22 cellular contexts compared by ENCODE assay signal in genomic region chr19:17156947-17157302, GRCh38. TPM values are rescaled to one million over a fixed set of nuclear protein-coding genes. Genes with fewer than 3 reads are reported as not detected.
DNase-seq lines count a peak whose midpoint lies in the region; ATAC-seq, FAIRE-seq and TF ChIP-seq lines count a peak whose summit lies in the region.
"Had no signal": no experiment of that assay in that cellular context is flagged by ENCODE, and none has a peak within 500 bp of the region (broad histone marks: within the 10 kb centered on the region; RNA-seq: fewer than 3 reads in every experiment).

No MANE protein-coding gene starts in this region.

- peaks cover 15% of the 10 kb centered on the region for H3K4me1 Mint-ChIP-seq in central memory CD8-positive, alpha-beta T cell
- no peaks in the 10 kb centered on the region for H3K4me1 Mint-ChIP-seq in nephron progenitor cell

- CTCF ChIA-PET in HepG2 (lab: Yijun Ruan, JAX; ENCODE audit: low intra/inter-chr PET ratio, low total read pairs): no interaction called here

- TF ChIP-seq POLR2A in right lobe of liver (IDR thresholded peaks at IDR 0.05) (no peak), HepG2 (IDR thresholded peaks at IDR 0.05; ENCODE audit: insufficient read depth in 1 of 2, low read depth in 2 of 2, low read length in 2 of 2) (no peak)

- TF ChIP-seq RAD21 in HepG2 (CRISPR knock-in tag; IDR thresholded peaks at IDR 0.05): no peak

- POLR2A ChIA-PET in HepG2 (lab: Yijun Ruan, JAX): no interaction called here

- in situ Hi-C loops in HepG2 (cut with HindIII; ENCODE audit: extremely low pct_ligation_motif_present, low pct_unique_long_range_greater_than_20kb): no loop called here

- no peak for FAIRE-seq in HepG2 (lab: Jason Lieb, UNC)
- FAIRE-seq: bronchial epithelial cell had no signal

- 75% methylated on average over 12 of the region's 12 CpGs for WGBS in right lobe of liver (ENCODE audit: insufficient coverage, low coverage, low lambda C conversion rate, missing lambda C conversion rate)
- WGBS in HepG2 (ENCODE audit: low lambda C conversion rate): 97% methylated on average over 12 of the region's 12 CpGs

- peaks cover 0 to 53% (median 18%) of the 10 kb centered on the region in 4 donors for H3K36me3 ChIP-seq in right lobe of liver
- H3K36me3 ChIP-seq in HepG2 (replicated peaks in 1 of 2; ENCODE audit: control insufficient read depth in 1 of 2, insufficient read depth in 2 of 2, low read length in 2 of 2): peaks cover 3 to 32% of the 10 kb centered on the region in 2 experiments; a peak in 3 of 5 replicates

- no peaks in the 10 kb centered on the region for H3K9me3 ChIP-seq in right lobe of liver
- no peaks in the 10 kb centered on the region for H3K9me3 ChIP-seq in HepG2 (ENCODE audit: low read length)
- H3K9me3 ChIP-seq: adrenal gland, gastroesophageal sphincter, Peyer's patch had no signal

- no peak overlapping the region for H3K9ac ChIP-seq in HepG2 (ENCODE audit: insufficient read depth, low read depth, low read length)

- no peaks in the 10 kb centered on the region for H3K9me3 Mint-ChIP-seq in central memory CD8-positive, alpha-beta T cell
- no peaks in the 10 kb centered on the region for H3K9me3 Mint-ChIP-seq in nephron progenitor cell
- H3K9me3 Mint-ChIP-seq: CD8-positive, alpha-beta T cell had no signal

- peak; percentile 52 to 68 (median 62) for ATAC-seq in right lobe of liver
- ATAC-seq in HepG2: no peak
- ATAC-seq in central memory CD8-positive, alpha-beta T cell (replicated peaks; ENCODE audit: extremely low read depth, poor library complexity, severe bottlenecking): no peak
- ATAC-seq in GM19467 (IDR thresholded peaks at IDR 0.05; ENCODE audit: unreplicated experiment): no peak
- ATAC-seq in left colon: no peak
- ATAC-seq: CD8-positive, alpha-beta T cell; gastroesophageal sphincter had no signal

- H3K27ac Mint-ChIP-seq in central memory CD8-positive, alpha-beta T cell (ENCODE audit: low read depth): peak overlapping the region; percentile 32
- H3K27ac Mint-ChIP-seq in nephron progenitor cell: peak overlapping the region; percentile 32
- H3K27ac Mint-ChIP-seq: CD8-positive, alpha-beta T cell had no signal

- no peaks in the 10 kb centered on the region for H3K27me3 Mint-ChIP-seq in central memory CD8-positive, alpha-beta T cell
- peaks cover 5% of the 10 kb centered on the region for H3K27me3 Mint-ChIP-seq in nephron progenitor cell (ENCODE audit: low read depth, poor library complexity)

- TF ChIP-seq EP300 in HepG2 (IDR thresholded peaks at IDR 0.05; ENCODE audit: low read depth in 2 of 2, low read length in 2 of 2) (no peak), HepG2 (CRISPR knock-in tag; IDR thresholded peaks at IDR 0.05; ENCODE audit: borderline replicate concordance) (no peak)

- H3K4me1 ChIP-seq in right lobe of liver (peaks cover 0 to 11% (median 0%) of the 10 kb centered on the region in 4 donors), HepG2 (ENCODE audit: insufficient read depth, low read length) (peaks cover 13% of the 10 kb centered on the region)
- H3K4me1 ChIP-seq: adrenal gland, gastroesophageal sphincter, Peyer's patch had no signal

- no peak overlapping the region for H2AFZ ChIP-seq in HepG2 (ENCODE audit: low read length)

- no peaks in the 10 kb centered on the region for H3K79me2 ChIP-seq in HepG2 (ENCODE audit: insufficient read depth, low read length)

- no peaks in the 10 kb centered on the region for H4K20me1 ChIP-seq in HepG2 (ENCODE audit: insufficient read depth, low read length)

- H3K36me3 Mint-ChIP-seq in central memory CD8-positive, alpha-beta T cell (ENCODE audit: insufficient read depth): peaks cover 55% of the 10 kb centered on the region
- peaks cover 50% of the 10 kb centered on the region for H3K36me3 Mint-ChIP-seq in nephron progenitor cell (ENCODE audit: low read depth)

- no TSS peak for BruUV-seq in HepG2 (replicated peaks; lab: Mats Ljungman, UMichigan)

- DNase-seq in right lobe of liver: peak in 1 of 3 donors; percentile 35
- no peak for DNase-seq in HepG2 (ENCODE audit: low spot score)
- DNase-seq in central memory CD8-positive, alpha-beta T cell (ENCODE audit: low spot score in 2 of 2): no peak
- DNase-seq in nephron progenitor cell: no peak
- DNase-seq in NCI-H526 (lab: John Stamatoyannopoulos, UW): no peak
- no peak for DNase-seq in left colon
- DNase-seq in stimulated activated CD8-positive, alpha-beta memory T cell treated with anti-CD3 and anti-CD28 coated beads, Interleukin-4, amount 100 ng/mL, for 48 hours: no peak
- DNase-seq: activated CD4-positive, alpha-beta T cell treated with anti-CD3 and anti-CD28 coated beads, Interleukin-2, amount 50 U/mL, for 4 hours; activated gamma-delta T cell; CD8-positive, alpha-beta T cell; DMS79; erythroblast; HCEC 1CT; NCI-H146; stimulated activated CD4-positive, alpha-beta T cell treated with anti-CD3 and anti-CD28 coated beads, Interleukin-2, amount 100 ng/mL, for 24 hours; SW 1271 had no signal

- TF ChIP-seq CTCF in right lobe of liver (IDR thresholded peaks at IDR 0.05) (no peak), HepG2 (CRISPR knock-in tag; IDR thresholded peaks at IDR 0.05) (no peak), nephron progenitor cell (IDR thresholded peaks at IDR 0.05) (no peak)

- H3K27ac ChIP-seq in right lobe of liver (no peak overlapping the region), HepG2 (ENCODE audit: extremely low read length, insufficient read depth, low read length) (no peak overlapping the region)
- H3K27ac ChIP-seq: adrenal gland, gastroesophageal sphincter, Peyer's patch had no signal

- H3K4me3 ChIP-seq in right lobe of liver (no peak overlapping the region), HepG2 (replicated peaks in 1 of 3; ENCODE audit: insufficient read depth in 1 of 3, low read depth in 2 of 3, low read length in 3 of 3) (no peak overlapping the region)
- H3K4me3 ChIP-seq: adrenal gland, dorsolateral prefrontal cortex, gastroesophageal sphincter, Peyer's patch had no signal

- H3K27me3 ChIP-seq in right lobe of liver: no peaks in the 10 kb centered on the region
- H3K27me3 ChIP-seq in HepG2 (ENCODE audit: control insufficient read depth in 1 of 2, insufficient read depth in 2 of 2, low read length in 2 of 2): no peaks in the 10 kb centered on the region
- H3K27me3 ChIP-seq: adrenal gland, dorsolateral prefrontal cortex, gastroesophageal sphincter, Peyer's patch had no signal

- no peak overlapping the region for H3K4me3 Mint-ChIP-seq in central memory CD8-positive, alpha-beta T cell
- no peak overlapping the region for H3K4me3 Mint-ChIP-seq in nephron progenitor cell
- H3K4me3 Mint-ChIP-seq: CD8-positive, alpha-beta T cell had no signal

- H3K4me2 ChIP-seq in HepG2 (ENCODE audit: low read depth, low read length): no peak overlapping the region

- intact Hi-C loops in right lobe of liver (cut with DNase I): no loop called here
- intact Hi-C loops in HepG2 (cut with micrococcal nuclease; ENCODE audit: unreplicated experiment): loop anchor here (5.0 kb wide), 1 partner anchor 215 kb away; no protein-coding TSS in a partner anchor
- intact Hi-C loops in left colon (cut with DNase I, micrococcal nuclease): no loop called here

TF ChIP-seq in HepG2, 621 proteins besides CTCF, POLR2A, EP300 and RAD21 (continues in another document):
- TF ChIP-seq AGO1 (IDR thresholded peaks at IDR 0.05; ENCODE audit: low read depth, low read length, poor library complexity, severe bottlenecking) (no peak), ESRRA (CRISPR knock-in tag; IDR thresholded peaks at IDR 0.05; ENCODE audit: low read depth) (no peak), ZNF782 (CRISPR knock-in tag; IDR thresholded peaks at IDR 0.05; ENCODE audit: borderline replicate concordance) (no peak), BORCS8-MEF2B (CRISPR knock-in tag; IDR thresholded peaks at IDR 0.05) (no peak), SP2 (CRISPR knock-in tag; IDR thresholded peaks at IDR 0.05) (no peak), ZNF335 (CRISPR knock-in tag; IDR thresholded peaks at IDR 0.05) (no peak), TEF (CRISPR knock-in tag; IDR thresholded peaks at IDR 0.05) (no peak), NCOA2 (CRISPR knock-in tag; IDR thresholded peaks at IDR 0.05) (no peak)

RNA-seq across cellular contexts. Expression of gene USE1, which starts 58.2 kb away (rescaled TPM):
- total RNA-seq in right lobe of liver: 10 to 100 TPM; 13.5 to 20.3 (median 18.6) TPM
- total RNA-seq in HepG2 (2016; rRNA removed; fragmentation: Illumina TruSeq; extraction: Trizol): 9.9 and 10.3 TPM in 2 replicates
- 7.1 and 12.3 TPM in 2 replicates for total RNA-seq in HepG2 (2016; cell fraction: cytosol; rRNA removed; fragmentation: Illumina TruSeq; extraction: Trizol; ENCODE audit: low read depth)
- 10.7 and 11.6 TPM in 2 replicates for total RNA-seq in HepG2 (2016; cell fraction: insoluble cytoplasmic fraction; rRNA removed; fragmentation: Illumina TruSeq; extraction: Trizol)
- total RNA-seq in HepG2 (2016; cell fraction: membrane; rRNA removed; fragmentation: Illumina TruSeq; extraction: Trizol): 12.0 and 15.3 TPM in 2 replicates
- 6.2 and 7.0 TPM in 2 replicates for total RNA-seq in HepG2 (2016; cell fraction: nucleus; rRNA removed; fragmentation: Illumina TruSeq; extraction: Trizol)
- 16.3 and 17.6 TPM in 2 replicates for polyA plus RNA-seq in HepG2 (2011; rRNA removed)
- polyA plus RNA-seq in HepG2 (2011; cell fraction: cytosol; rRNA removed): 16.8 and 22.4 TPM in 2 replicates
- 10.1 and 12.6 TPM in 2 replicates for polyA plus RNA-seq in HepG2 (2011; cell fraction: nucleus; rRNA removed)
- polyA plus RNA-seq in HepG2 (2012): 9.7 and 10.1 TPM in 2 replicates
- polyA plus RNA-seq in HepG2 (2016; cell fraction: cytosol; fragmentation: Illumina TruSeq; extraction: Trizol; ENCODE audit: low read depth): 24.0 and 30.1 TPM in 2 replicates
- 22.5 and 22.6 TPM in 2 replicates for polyA plus RNA-seq in HepG2 (2016; cell fraction: insoluble cytoplasmic fraction; fragmentation: Illumina TruSeq; extraction: Trizol; ENCODE audit: low read depth)
- polyA plus RNA-seq in HepG2 (2016; cell fraction: membrane; fragmentation: Illumina TruSeq; extraction: Trizol; ENCODE audit: low read depth): 21.6 and 24.0 TPM in 2 replicates
- polyA plus RNA-seq in HepG2 (2016; cell fraction: nucleus; fragmentation: Illumina TruSeq; extraction: Trizol; ENCODE audit: insufficient read depth, low read depth): 20.5 and 25.4 TPM in 2 replicates
- polyA minus RNA-seq in HepG2 (2011; rRNA and poly(A)+ RNA removed; ENCODE audit: low replicate concordance): 10.8 and 31.8 TPM in 2 replicates
- 5.4 and 6.4 TPM in 2 replicates for polyA minus RNA-seq in HepG2 (2011; cell fraction: cytosol; rRNA and poly(A)+ RNA removed)
- polyA minus RNA-seq in HepG2 (2011; cell fraction: nucleus; rRNA and poly(A)+ RNA removed): 8.2 and 9.4 TPM in 2 replicates
- total RNA-seq in left colon: 10 to 100 TPM; 22.0 to 25.6 TPM

Comparison
In these comparisons a context has a peak if more than half of its experiments do, and no peak if none do; other contexts are left out.
1. ATAC-seq: peak in right lobe of liver (4 of 4); none in HepG2 (single experiment), central memory CD8-positive, alpha-beta T cell (single experiment), GM19467 (single experiment) and left colon (single experiment).